Comparison of ENCODE assay signal across 8 cellular contexts in genomic region chr19:17305211-17305516, GRCh38. TPM values are rescaled to one million over a fixed set of nuclear protein-coding genes. Genes with fewer than 3 reads are reported as not detected.
DNase-seq lines count a peak whose midpoint lies in the region; ATAC-seq and TF ChIP-seq lines count a peak whose summit lies in the region.

No MANE protein-coding gene starts in this region.

- POLR2A ChIA-PET in AG04450 (lab: Yijun Ruan, JAX), result interaction anchor here (0.5 to 2.0 kb wide), 9 partner anchors 12 to 1108 kb away, joined by 3 to 11 read pairs (median 4); no protein-coding TSS in a partner anchor
- POLR2A ChIA-PET in naive thymus-derived CD8-positive, alpha-beta T cell (lab: Charles Lee), result interaction anchor here (0.7 to 2.8 kb wide), 16 partner anchors 10 to 792 kb away, joined by 3 to 16 read pairs (median 5); partner anchors contain the start of genes ANO8, BABAM1, MVB12A and USE1

- H3K27me3 ChIP-seq in AG04450 (ENCODE audit: control insufficient read depth, insufficient read depth, low read length), result no peaks in the 10 kb centered on the region

- CTCF ChIA-PET in AG04450 (lab: Charles Lee), result interaction anchor here (0.7 to 3.6 kb wide), 8 partner anchors 8 to 139 kb away, joined by 3 to 16 read pairs (median 4); partner anchors contain the start of gene ANKLE1

- no peak for TF ChIP-seq EP300 in Ishikawa (IDR thresholded peaks at IDR 0.05; ENCODE audit: borderline replicate concordance)

- H3K9me3 ChIP-seq in AG04450 (ENCODE audit: control insufficient read depth, insufficient read depth, low read length), result peaks cover 4% of the 10 kb centered on the region; the same call in 1 of the 2 replicates

- no peak for TF ChIP-seq RAD21 in Ishikawa (IDR thresholded peaks at IDR 0.05; ENCODE audit: low read depth)

- no peaks in the 10 kb centered on the region for H3K27me3 Mint-ChIP-seq in chondrocyte (ENCODE audit: low read depth)
- H3K27me3 Mint-ChIP-seq in naive thymus-derived CD8-positive, alpha-beta T cell, result no peaks in the 10 kb centered on the region

- ATAC-seq in naive thymus-derived CD8-positive, alpha-beta T cell, result no peak
- no peak for ATAC-seq in HG03196 (IDR thresholded peaks at IDR 0.05; ENCODE audit: unreplicated experiment)

- peak overlapping the region; percentile 95 for H3K27ac Mint-ChIP-seq in chondrocyte (ENCODE audit: unreplicated experiment)
- H3K27ac Mint-ChIP-seq in naive thymus-derived CD8-positive, alpha-beta T cell, result peak overlapping the region; percentile 41 to 96 (median 92)

- no peaks in the 10 kb centered on the region for H3K9me3 Mint-ChIP-seq in chondrocyte (ENCODE audit: low read depth)
- H3K9me3 Mint-ChIP-seq in naive thymus-derived CD8-positive, alpha-beta T cell, result no peaks in the 10 kb centered on the region

- peaks cover 40% of the 10 kb centered on the region for H3K4me1 Mint-ChIP-seq in chondrocyte (ENCODE audit: low read depth)
- peaks cover 25 to 64% (median 53%) of the 10 kb centered on the region in 4 donors for H3K4me1 Mint-ChIP-seq in naive thymus-derived CD8-positive, alpha-beta T cell

- peak overlapping the region; percentile 84 for H3K4me3 Mint-ChIP-seq in chondrocyte (ENCODE audit: unreplicated experiment)
- peak overlapping the region; percentile 82 to 94 (median 91) for H3K4me3 Mint-ChIP-seq in naive thymus-derived CD8-positive, alpha-beta T cell

- no peaks in the 10 kb centered on the region for H3K36me3 Mint-ChIP-seq in chondrocyte (ENCODE audit: low read depth)
- H3K36me3 Mint-ChIP-seq in naive thymus-derived CD8-positive, alpha-beta T cell, result no peaks in the 10 kb centered on the region

- no peak for DNase-seq in AG04450 (ENCODE audit: low read depth, low spot score)
- DNase-seq in chondrocyte (ENCODE audit: low spot score), result peak; percentile 99
- DNase-seq in naive thymus-derived CD8-positive, alpha-beta T cell, result no peak
- DNase-seq in AG08396 (ENCODE audit: low spot score), result no peak
- DNase-seq in NCI-H1930 (lab: John Stamatoyannopoulos, UW), result no peak
- DNase-seq in DMS153 (lab: John Stamatoyannopoulos, UW), result no peak

- TF ChIP-seq CTCF in AG04450 (IDR thresholded peaks at IDR 0.05; ENCODE audit: low read depth, low read length) (no peak), chondrocyte (IDR thresholded peaks at IDR 0.05) (no peak)

- peak overlapping the region; percentile 81 for H3K4me3 ChIP-seq in AG04450 (ENCODE audit: low read depth, low read length)

- peak overlapping the region; percentile 52 for H3K27ac ChIP-seq in AG04450 (ENCODE audit: low read depth, low read length)

TF ChIP-seq in Ishikawa, 13 proteins besides CTCF, POLR2A, EP300 and RAD21:
- no peak for TF ChIP-seq CREB1 (IDR thresholded peaks at IDR 0.05; ENCODE audit: low read depth)
- TF ChIP-seq ZBTB7A (IDR thresholded peaks at IDR 0.05; ENCODE audit: low read depth), result no peak; the same call in 1 of the 2 replicates
- TF ChIP-seq NFIC (IDR thresholded peaks at IDR 0.05), result peak; percentile 98
- TF ChIP-seq CEBPB (IDR thresholded peaks at IDR 0.05), result no peak
- TF ChIP-seq TCF12 (IDR thresholded peaks at IDR 0.05; ENCODE audit: low read depth), result peak; percentile 95
- no peak for TF ChIP-seq TAF1 (IDR thresholded peaks at IDR 0.05; ENCODE audit: low read depth)
- TF ChIP-seq FOXM1 (IDR thresholded peaks at IDR 0.05; ENCODE audit: borderline replicate concordance, low read depth), result no peak
- TF ChIP-seq REST (IDR thresholded peaks at IDR 0.05; ENCODE audit: low read depth), result no peak
- no peak; the same call in 1 of the 2 replicates for TF ChIP-seq TEAD4 (IDR thresholded peaks at IDR 0.05)
- no peak for TF ChIP-seq MAX (IDR thresholded peaks at IDR 0.05)
- TF ChIP-seq USF1 (IDR thresholded peaks at IDR 0.05), result 0 out of 2 replicates have a peak, but pooled peaks have one; percentile 46
- TF ChIP-seq EGR1 (IDR thresholded peaks at IDR 0.05), result no peak
- 0 out of 2 replicates have a peak, but pooled peaks have one; percentile 45 for TF ChIP-seq YY1 (IDR thresholded peaks at IDR 0.05; ENCODE audit: low read depth)

RNA-seq across cellular contexts. Expression of gene MRPL34, which starts 0.5 kb away (rescaled TPM):
- polyA plus RNA-seq in AG04450 (2011; rRNA removed), result 23.2 and 24.3 TPM in 2 replicates
- polyA minus RNA-seq in AG04450 (2011; rRNA and poly(A)+ RNA removed), result 6.3 and 8.6 TPM in 2 replicates
- 56.6 to 68.7 TPM (median 61.7 TPM) in 3 replicates for total RNA-seq in chondrocyte
- total RNA-seq in naive thymus-derived CD8-positive, alpha-beta T cell, result 10 to 100 TPM; 69.3 to 71.1 TPM
- 100 to 1,000 TPM; 216 to 221 (median 221) TPM for polyA plus RNA-seq in naive thymus-derived CD8-positive, alpha-beta T cell

RNA-seq across cellular contexts. Expression of gene ABHD8, which starts 1.9 kb away (rescaled TPM):
- 6.1 and 8.6 TPM in 2 replicates for polyA plus RNA-seq in AG04450 (2011; rRNA removed)
- polyA minus RNA-seq in AG04450 (2011; rRNA and poly(A)+ RNA removed), result 5.2 and 6.4 TPM in 2 replicates
- total RNA-seq in chondrocyte, result 3.5 to 6.6 TPM (median 5.9 TPM) in 3 replicates
- 10 to 100 TPM; 10.4 TPM for total RNA-seq in naive thymus-derived CD8-positive, alpha-beta T cell
- 1 to 10 TPM; 6.4 to 9.2 (median 9.0) TPM for polyA plus RNA-seq in naive thymus-derived CD8-positive, alpha-beta T cell

RNA-seq across cellular contexts. Expression of gene DDA1, which starts 4.2 kb away (rescaled TPM):
- polyA plus RNA-seq in AG04450 (2011; rRNA removed), result 38.7 and 40.7 TPM in 2 replicates
- polyA minus RNA-seq in AG04450 (2011; rRNA and poly(A)+ RNA removed), result 18.2 and 27.8 TPM in 2 replicates
- 53.0 to 66.6 TPM (median 63.9 TPM) in 3 replicates for total RNA-seq in chondrocyte
- 10 to 100 TPM; 31.2 to 32.2 TPM for total RNA-seq in naive thymus-derived CD8-positive, alpha-beta T cell
- 10 to 100 TPM; 23.7 to 32.6 (median 23.9) TPM for polyA plus RNA-seq in naive thymus-derived CD8-positive, alpha-beta T cell

RNA-seq across cellular contexts. Expression of gene ANKLE1, which starts 23.5 kb away (rescaled TPM):
- polyA plus RNA-seq in AG04450 (2011; rRNA removed), result 0.33 and 0.36 TPM in 2 replicates
- polyA minus RNA-seq in AG04450 (2011; rRNA and poly(A)+ RNA removed), result 0.32 and 0.43 TPM in 2 replicates
- total RNA-seq in chondrocyte, result 0.38 to 0.57 TPM (median 0.53 TPM) in 3 replicates
- total RNA-seq in naive thymus-derived CD8-positive, alpha-beta T cell, result 1 to 10 TPM; 2.1 to 3.4 TPM
- polyA plus RNA-seq in naive thymus-derived CD8-positive, alpha-beta T cell, result 1 to 10 TPM in 2 of 3 donors, under 1 TPM in 1; 0.05 to 1.4 (median 1.0) TPM

RNA-seq across cellular contexts. Expression of gene ANO8, which starts 29.5 kb away (rescaled TPM):
- 1.8 and 2.0 TPM in 2 replicates for polyA plus RNA-seq in AG04450 (2011; rRNA removed)
- 2.2 and 2.5 TPM in 2 replicates for polyA minus RNA-seq in AG04450 (2011; rRNA and poly(A)+ RNA removed)
- total RNA-seq in chondrocyte, result 16.7 to 18.9 TPM (median 16.8 TPM) in 3 replicates
- total RNA-seq in naive thymus-derived CD8-positive, alpha-beta T cell, result 10 to 100 TPM; 15.7 to 18.4 TPM
- under 1 TPM; 0.08 to 0.29 (median 0.20) TPM for polyA plus RNA-seq in naive thymus-derived CD8-positive, alpha-beta T cell
